ENCODE assay signal across 15 cellular contexts in genomic region chr22:23820748-23821211, GRCh38. TPM values are rescaled to one million over a fixed set of nuclear protein-coding genes. Genes with fewer than 3 reads are reported as not detected.
DNase-seq lines count a peak whose midpoint lies in the region; ATAC-seq and TF ChIP-seq lines count a peak whose summit lies in the region.
"Had no signal": no experiment of that assay in that cellular context is flagged by ENCODE, and none has a peak within 500 bp of the region (broad histone marks: within the 10 kb centered on the region; RNA-seq: fewer than 3 reads in every experiment).

No MANE protein-coding gene starts in this region.

- H2AFZ ChIP-seq in DND-41 (ENCODE audit: low read depth, low read length), result no peak overlapping the region

- no peaks in the 10 kb centered on the region for H3K27me3 ChIP-seq in DND-41 (ENCODE audit: insufficient read depth, low read length, poor library complexity)
- H3K27me3 ChIP-seq: heart left ventricle, sigmoid colon, testis had no signal

- CTCF ChIA-PET in WTC11 (lab: Charles Lee), result interaction anchor here (0.5 to 3.0 kb wide), 2 partner anchors 29 to 42 kb away, joined by 5 to 15 read pairs; no protein-coding TSS in a partner anchor

- no peaks in the 10 kb centered on the region; the same call in 1 of the 2 replicates for H3K27me3 Mint-ChIP-seq in WTC11 (ENCODE audit: low read depth)
- no peaks in the 10 kb centered on the region for H3K27me3 Mint-ChIP-seq in mesothelial cell of epicardium (ENCODE audit: low read depth)

- no peak overlapping the region for H3K4me2 ChIP-seq in DND-41 (ENCODE audit: insufficient read depth, low read length)

- H3K9me3 ChIP-seq in DND-41 (ENCODE audit: insufficient read depth, low read length, severe bottlenecking), result no peaks in the 10 kb centered on the region
- H3K9me3 ChIP-seq: heart left ventricle, sigmoid colon, testis had no signal

- POLR2A ChIA-PET in WTC11 (lab: Charles Lee), result interaction anchor here (0.7 to 0.8 kb wide), 3 partner anchors 21 to 73 kb away, joined by 3 read pairs; partner anchors contain the start of gene MIF

- no peaks in the 10 kb centered on the region for H3K79me2 ChIP-seq in DND-41 (ENCODE audit: insufficient read depth, low read length)

- no peak overlapping the region for H3K4me3 ChIP-seq in DND-41 (ENCODE audit: low read depth in 1 of 2, low read length in 2 of 2)
- H3K4me3 ChIP-seq: heart left ventricle, sigmoid colon, testis had no signal

- no peak for TF ChIP-seq CTCF in DND-41 (IDR thresholded peaks at IDR 0.05; ENCODE audit: borderline replicate concordance, extremely low read depth, low read length, poor library complexity, severe bottlenecking)
- no peak for TF ChIP-seq CTCF in WTC11 (IDR thresholded peaks at IDR 0.05)
- no peak for TF ChIP-seq CTCF in mesothelial cell of epicardium (IDR thresholded peaks at IDR 0.05; ENCODE audit: unreplicated experiment)

- H3K9me3 Mint-ChIP-seq in WTC11 (no peaks in the 10 kb centered on the region), mesothelial cell of epicardium (no peaks in the 10 kb centered on the region)

- DNase-seq in DMS53 (lab: John Stamatoyannopoulos, UW) (peak; percentile 30), DMS53 treated with DMSO at 0.1 percent for 48 hours (lab: John Stamatoyannopoulos, UW; ENCODE audit: unreplicated experiment) (no peak), DND-41 (no peak), WTC11 (ENCODE audit: low spot score) (no peak), mesothelial cell of epicardium (ENCODE audit: low spot score in 2 of 2, unreplicated experiment in 2 of 2) (no peak), ecto neural progenitor cell (ENCODE audit: low spot score) (no peak)
- no peak for DNase-seq in stimulated activated CD4-positive, alpha-beta T cell treated with anti-CD3 and anti-CD28 coated beads, Interleukin-4, amount 100 ng/mL, for 4 hours
- DNase-seq: heart left ventricle, KG1, NCI-H1930, NCI-H774, sigmoid colon, testis had no signal

- H3K9ac ChIP-seq in DND-41 (ENCODE audit: low read depth, low read length), result no peak overlapping the region

- H3K27ac ChIP-seq in DND-41 (ENCODE audit: low read length), result peak overlapping the region; percentile 42; the same call in 1 of the 2 replicates
- H3K27ac ChIP-seq: 22Rv1, sigmoid colon, testis had no signal

- H3K4me1 Mint-ChIP-seq in WTC11 (peaks cover 9% of the 10 kb centered on the region), mesothelial cell of epicardium (peaks cover 5% of the 10 kb centered on the region)

- H3K36me3 ChIP-seq in DND-41 (ENCODE audit: insufficient read depth, low read length), result peaks cover 97% of the 10 kb centered on the region

- H3K27ac Mint-ChIP-seq in WTC11, result 0 out of 2 replicates have a peak overlapping the region, but pooled peaks have one; percentile 40
- H3K27ac Mint-ChIP-seq in mesothelial cell of epicardium, result peak overlapping the region; percentile 69

- ATAC-seq in DND-41 (ENCODE audit: insufficient read depth, low read depth), result peak; percentile 56; the same call in 1 of the 3 replicates
- ATAC-seq in WTC11, result peak; percentile 53
- ATAC-seq in HG02798 (IDR thresholded peaks at IDR 0.05; ENCODE audit: poor library complexity, unreplicated experiment), result no peak
- ATAC-seq: heart left ventricle had no signal

- H3K36me3 Mint-ChIP-seq in WTC11 (peaks cover 87% of the 10 kb centered on the region), mesothelial cell of epicardium (peaks cover 66% of the 10 kb centered on the region)

- H4K20me1 ChIP-seq in DND-41 (ENCODE audit: insufficient read depth, low read length), result peaks cover 4% of the 10 kb centered on the region

- peaks cover 13% of the 10 kb centered on the region for H3K4me1 ChIP-seq in DND-41 (ENCODE audit: insufficient read depth, low read length)
- H3K4me1 ChIP-seq: sigmoid colon had no signal

- H3K4me3 Mint-ChIP-seq in WTC11 (no peak overlapping the region), mesothelial cell of epicardium (no peak overlapping the region)

TF ChIP-seq in WTC11, 78 proteins besides CTCF, POLR2A, EP300 and RAD21:
- TF ChIP-seq USF1 (CRISPR knock-in tag; IDR thresholded peaks at IDR 0.05) (no peak), FOXP1 (CRISPR knock-in tag; IDR thresholded peaks at IDR 0.05; ENCODE audit: borderline replicate concordance) (0 out of 2 replicates have a peak, but pooled peaks have one; percentile 37)

RNA-seq across cellular contexts. Expression of gene DERL3, which starts 18.0 kb away (rescaled TPM):
- 10.9 to 12.5 TPM (median 11.3 TPM) in 3 replicates for total RNA-seq in WTC11 (2021)
- 23.5 to 25.8 TPM (median 24.8 TPM) in 3 replicates for total RNA-seq in mesothelial cell of epicardium

RNA-seq across cellular contexts. Expression of gene SMARCB1, which starts 34.0 kb away (rescaled TPM):
- total RNA-seq in WTC11 (2021) (135 to 149 TPM (median 146 TPM) in 3 replicates), mesothelial cell of epicardium (182 to 192 TPM (median 184 TPM) in 3 replicates)

RNA-seq across cellular contexts. Expression of gene SLC2A11, which starts 36.9 kb away (rescaled TPM):
- total RNA-seq in WTC11 (2021) (17.2 to 21.1 TPM (median 19.9 TPM) in 3 replicates), mesothelial cell of epicardium (98.7 to 112 TPM (median 99.0 TPM) in 3 replicates)

RNA-seq across cellular contexts. Expression of gene MMP11, which starts 48.1 kb away (rescaled TPM):
- total RNA-seq in WTC11 (2021) (14.5 to 16.5 TPM (median 16.2 TPM) in 3 replicates), mesothelial cell of epicardium (510 to 566 TPM (median 528 TPM) in 3 replicates)

RNA-seq across cellular contexts. Expression of gene CHCHD10, which starts 53.0 kb away (rescaled TPM):
- total RNA-seq in WTC11 (2021) (170 to 198 TPM (median 171 TPM) in 3 replicates), mesothelial cell of epicardium (56.6 to 61.9 TPM (median 61.8 TPM) in 3 replicates)
